Comparison of ENCODE assay signal across 1 cellular context in genomic region chr5:132227485-132228240, GRCh38.
TF ChIP-seq lines count a peak whose summit lies in the region.

P4HA2 (minus strand) TSS chr5:132227853; CDS start chr5:132218626, 9,227 bp downstream.

TF ChIP-seq in HepG2, 621 proteins besides CTCF, POLR2A, EP300 and RAD21 (continued from another document):
- TF ChIP-seq, protein P1, sequence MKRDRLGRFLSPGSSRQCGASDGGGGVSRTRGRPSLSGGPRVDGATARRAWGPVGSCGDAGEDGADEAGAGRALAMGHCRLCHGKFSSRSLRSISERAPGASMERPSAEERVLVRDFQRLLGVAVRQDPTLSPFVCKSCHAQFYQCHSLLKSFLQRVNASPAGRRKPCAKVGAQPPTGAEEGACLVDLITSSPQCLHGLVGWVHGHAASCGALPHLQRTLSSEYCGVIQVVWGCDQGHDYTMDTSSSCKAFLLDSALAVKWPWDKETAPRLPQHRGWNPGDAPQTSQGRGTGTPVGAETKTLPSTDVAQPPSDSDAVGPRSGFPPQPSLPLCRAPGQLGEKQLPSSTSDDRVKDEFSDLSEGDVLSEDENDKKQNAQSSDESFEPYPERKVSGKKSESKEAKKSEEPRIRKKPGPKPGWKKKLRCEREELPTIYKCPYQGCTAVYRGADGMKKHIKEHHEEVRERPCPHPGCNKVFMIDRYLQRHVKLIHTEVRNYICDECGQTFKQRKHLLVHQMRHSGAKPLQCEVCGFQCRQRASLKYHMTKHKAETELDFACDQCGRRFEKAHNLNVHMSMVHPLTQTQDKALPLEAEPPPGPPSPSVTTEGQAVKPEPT (CRISPR knock-in tag; IDR thresholded peaks at IDR 0.05; ENCODE audit: low read depth), result no peak; the same call in 1 of the 2 replicates
- no peak for TF ChIP-seq ZNF678 (CRISPR knock-in tag; IDR thresholded peaks at IDR 0.05)
- TF ChIP-seq DMAP1 (CRISPR knock-in tag; IDR thresholded peaks at IDR 0.05), result peak; percentile 85
- TF ChIP-seq MAFF (IDR thresholded peaks at IDR 0.05; ENCODE audit: low read depth, low read length), result no peak
- no peak; the same call in 1 of the 2 replicates for TF ChIP-seq FOSL1 (CRISPR knock-in tag; IDR thresholded peaks at IDR 0.05; ENCODE audit: borderline replicate concordance)
- no peak for TF ChIP-seq ZSCAN29 (CRISPR knock-in tag; conservative IDR thresholded peaks at IDR 0.05)
- peak; percentile 59 for TF ChIP-seq AGO2 (optimal IDR thresholded peaks at IDR 0.05; ENCODE audit: low read depth, low read length)
- TF ChIP-seq ZNF382 (CRISPR knock-in tag; IDR thresholded peaks at IDR 0.05; ENCODE audit: borderline replicate concordance), result no peak
- TF ChIP-seq KDM5A (IDR thresholded peaks at IDR 0.05; ENCODE audit: borderline replicate concordance, low read length), result peak; percentile 43; the same call in 1 of the 2 replicates
